In genomic region chr19:48644839-48645651, GRCh38 we compare ENCODE assay signal across 7 cellular contexts. TPM values are rescaled to one million over a fixed set of nuclear protein-coding genes. Genes with fewer than 3 reads are reported as not detected.
DNase-seq lines count a peak whose midpoint lies in the region; ATAC-seq and TF ChIP-seq lines count a peak whose summit lies in the region.

No MANE protein-coding gene starts in this region.

- H3K4me1 Mint-ChIP-seq in T-helper 2 cell treated with Interferon-gamma antibody and Interleukin-4, amounts not matched to agents 5 μg/mL and 100 μg/mL, for 36 hours (ENCODE audit: low read depth) = peaks cover 35% of the 10 kb centered on the region

- peak overlapping the region; percentile 99 for H3K4me2 ChIP-seq in hepatocyte

- no peaks in the 10 kb centered on the region for H3K9me2 ChIP-seq in hepatocyte (replicated peaks; ENCODE audit: insufficient read depth)

- H3K4me3 Mint-ChIP-seq in T-helper 2 cell treated with Interferon-gamma antibody and Interleukin-4, amounts not matched to agents 5 μg/mL and 100 μg/mL, for 36 hours = peak overlapping the region; percentile 80

- H3K27me3 ChIP-seq in hepatocyte = no peaks in the 10 kb centered on the region

- no peaks in the 10 kb centered on the region for H3K36me3 ChIP-seq in hepatocyte (replicated peaks; ENCODE audit: insufficient read depth, low read depth)

- peak overlapping the region; percentile 97 for H2AFZ ChIP-seq in hepatocyte

- no peaks in the 10 kb centered on the region for H3K9me3 ChIP-seq in hepatocyte (ENCODE audit: low read depth)

- no peaks in the 10 kb centered on the region for H3K9me3 Mint-ChIP-seq in T-helper 2 cell treated with Interferon-gamma antibody and Interleukin-4, amounts not matched to agents 5 μg/mL and 100 μg/mL, for 36 hours

- H4K20me1 ChIP-seq in hepatocyte (ENCODE audit: insufficient read depth, poor library complexity, severe bottlenecking) = no peaks in the 10 kb centered on the region

- peak overlapping the region; percentile 91 for H3K27ac ChIP-seq in hepatocyte

- ATAC-seq in GM18511 (IDR thresholded peaks at IDR 0.05; ENCODE audit: unreplicated experiment) (peak; percentile 47), GM19463 (IDR thresholded peaks at IDR 0.05; ENCODE audit: unreplicated experiment) (no peak)

- WGBS in hepatocyte (ENCODE audit: low lambda C conversion rate, missing lambda C conversion rate) = 3% methylated on average over 20 of the region's 26 CpGs

- DNase-seq in NCI-H146 (lab: John Stamatoyannopoulos, UW) (peak; percentile 69), anterior cingulate cortex (lab: John Stamatoyannopoulos, UW) (peak in 56 of 58 donors; percentile 24 to 87 (median 70)), hepatocyte (ENCODE audit: low spot score) (peak; percentile 85), renal cortical epithelial cell (ENCODE audit: low read depth) (peak; percentile 69)
- peak; percentile 66 for DNase-seq in T-helper 2 cell treated with Interferon-gamma antibody and Interleukin-4, amounts not matched to agents 5 μg/mL and 100 μg/mL, for 36 hours (ENCODE audit: low spot score)

- TF ChIP-seq CTCF in hepatocyte (IDR thresholded peaks at IDR 0.05; ENCODE audit: poor library complexity) = no peak

- peak overlapping the region; percentile 57 for H3K4me3 ChIP-seq in hepatocyte

- H3K4me1 ChIP-seq in hepatocyte (ENCODE audit: insufficient read depth) = peaks cover 11% of the 10 kb centered on the region

- H3K27ac Mint-ChIP-seq in T-helper 2 cell treated with Interferon-gamma antibody and Interleukin-4, amounts not matched to agents 5 μg/mL and 100 μg/mL, for 36 hours = no peak overlapping the region

- H3K36me3 Mint-ChIP-seq in T-helper 2 cell treated with Interferon-gamma antibody and Interleukin-4, amounts not matched to agents 5 μg/mL and 100 μg/mL, for 36 hours (ENCODE audit: low read depth) = no peaks in the 10 kb centered on the region

- H3K27me3 Mint-ChIP-seq in T-helper 2 cell treated with Interferon-gamma antibody and Interleukin-4, amounts not matched to agents 5 μg/mL and 100 μg/mL, for 36 hours (ENCODE audit: low read depth) = peaks cover 3% of the 10 kb centered on the region

- H3K79me2 ChIP-seq in hepatocyte = no peaks in the 10 kb centered on the region

RNA-seq across cellular contexts. Expression of gene CA11, which starts 0.9 kb away (rescaled TPM):
- total RNA-seq in hepatocyte (11.7 and 12.0 TPM in 2 replicates), renal cortical epithelial cell (0.35 and 3.3 TPM in 2 replicates)
- polyA plus RNA-seq in hepatocyte = 43.6 and 48.6 TPM in 2 replicates

RNA-seq across cellular contexts. Expression of gene DBP, which starts 7.9 kb away (rescaled TPM):
- total RNA-seq in hepatocyte (3.9 and 5.4 TPM in 2 replicates), renal cortical epithelial cell (0.52 and 2.3 TPM in 2 replicates)
- polyA plus RNA-seq in hepatocyte = 11.8 and 20.4 TPM in 2 replicates

RNA-seq across cellular contexts. Expression of gene SPHK2, which starts 25.7 kb away (rescaled TPM):
- total RNA-seq in hepatocyte = 45.2 and 56.7 TPM in 2 replicates
- polyA plus RNA-seq in hepatocyte = 39.4 and 48.2 TPM in 2 replicates
- total RNA-seq in renal cortical epithelial cell = 9.1 and 9.9 TPM in 2 replicates

RNA-seq across cellular contexts. Expression of gene RPL18, which starts 26.1 kb away (rescaled TPM):
- total RNA-seq in hepatocyte (1,372 and 1,462 TPM in 2 replicates), renal cortical epithelial cell (591 and 1,820 TPM in 2 replicates)
- 616 and 623 TPM in 2 replicates for polyA plus RNA-seq in hepatocyte

RNA-seq across cellular contexts. Expression of gene NTN5, which starts 27.8 kb away (rescaled TPM):
- total RNA-seq in hepatocyte (0.08 TPM in 1 of 2 replicates, not detected in the other), renal cortical epithelial cell (0.40 TPM in 1 of 2 replicates, not detected in the other)
- polyA plus RNA-seq in hepatocyte = 0.33 and 0.60 TPM in 2 replicates
